In genomic region chr7:42476255-42476654, GRCh38 we compare ENCODE assay signal across 25 cellular contexts.
"Had no signal": no experiment of that assay in that cellular context is flagged by ENCODE, and none has a peak within 500 bp of the region (broad histone marks: within the 10 kb centered on the region; RNA-seq: fewer than 3 reads in every experiment).

No MANE protein-coding gene starts in this region.

- H3K4me1 Mint-ChIP-seq: IgD-negative memory B cell had no signal

- H3K4me3 Mint-ChIP-seq: IgD-negative memory B cell had no signal

- H3K9ac ChIP-seq: KMS-11 had no signal

- H3K27ac Mint-ChIP-seq: IgD-negative memory B cell had no signal

- DNase-seq: Kasumi-1, MM.1S, NCI-H1092 treated with DMSO at 0.1 percent for 48 hours, NCI-H1436, NCI-H187, NCI-H2029, NCI-H2081 treated with DMSO at 0.1 percent for 48 hours, NCI-H2171, NCI-H226, NCI-H446, NCI-H510A, NCI-H524 treated with DMSO at 0.1 percent for 48 hours, NCI-H69, NCI-H774, Right ventricle myocardium superior, RPMI8226, SIG-M5 had no signal

- FAIRE-seq: HTR-8/SVneo, K562, RCC 7860 had no signal

- ATAC-seq: K562 had no signal

- H3K27me3 ChIP-seq: SJSA1 had no signal

- H3K9me3 ChIP-seq: SJSA1 had no signal

- H3K36me3 Mint-ChIP-seq: IgD-negative memory B cell had no signal

- H3K36me3 ChIP-seq: SJSA1 had no signal

- H3K4me3 ChIP-seq: K562, SJSA1, SK-N-MC had no signal

- H3K27me3 Mint-ChIP-seq: IgD-negative memory B cell had no signal

- H3K27ac ChIP-seq: HL-60, KMS-11, SJSA1, SK-N-MC had no signal

- H3K4me2 ChIP-seq: KMS-11 had no signal
